ENCODE assay signal across 16 cellular contexts in the genomic region with DNA sequence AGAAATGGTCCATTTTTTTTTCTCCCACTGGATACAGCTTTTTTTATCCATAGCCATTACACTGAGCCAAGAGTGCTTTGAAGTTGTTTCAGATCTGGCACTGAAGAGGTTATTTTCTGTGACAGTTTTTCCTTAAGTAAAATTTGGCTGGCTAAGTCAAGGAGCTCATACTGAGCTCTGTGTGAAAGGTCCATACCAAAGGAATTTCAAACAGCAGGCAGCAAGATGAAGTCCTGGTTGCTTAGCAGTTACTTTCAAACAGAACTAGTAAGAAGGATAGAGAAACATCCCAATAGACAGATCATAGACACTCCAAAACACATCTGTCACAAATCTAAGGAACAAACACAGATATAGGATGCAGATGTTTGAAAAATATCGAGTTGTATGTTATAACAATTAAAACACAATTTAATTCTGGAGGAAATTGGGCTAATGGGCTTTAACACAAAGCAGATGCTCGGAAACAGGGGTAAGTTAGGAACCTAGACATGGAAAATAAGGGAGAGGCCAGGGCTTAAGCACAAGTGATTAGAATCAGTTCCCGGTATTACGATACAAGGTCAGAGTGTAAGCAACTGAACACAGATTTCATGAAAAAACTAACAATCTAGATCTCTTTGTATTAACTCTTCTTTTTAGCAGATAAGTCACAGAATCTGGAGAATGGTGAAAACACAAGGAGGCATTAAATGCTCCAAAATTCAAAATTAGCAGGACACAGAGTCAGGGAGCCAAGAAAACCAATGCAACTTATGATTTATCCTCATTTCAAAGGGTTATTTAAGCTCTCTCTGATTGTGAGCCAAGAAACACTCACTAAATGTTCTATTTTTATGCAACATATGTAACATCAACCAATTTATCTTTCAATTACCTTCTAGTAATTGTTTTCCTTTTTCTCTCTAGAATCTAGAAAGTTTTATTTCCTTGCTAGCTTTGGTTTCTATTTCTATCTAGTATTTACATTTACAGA.
DNase-seq lines count a peak whose midpoint lies in the region; ATAC-seq, FAIRE-seq and TF ChIP-seq lines count a peak whose summit lies in the region.
"Had no signal": no experiment of that assay in that cellular context is flagged by ENCODE, and none has a peak within 500 bp of the region (broad histone marks: within the 10 kb centered on the region; RNA-seq: fewer than 3 reads in every experiment).

No MANE protein-coding gene starts in this region.

- ATAC-seq in GM18907 (IDR thresholded peaks at IDR 0.05; ENCODE audit: unreplicated experiment): no peak
- ATAC-seq: left cardiac atrium had no signal

- H3K4me2 ChIP-seq in SU-DHL-6 (ENCODE audit: low read depth, low read length, poor library complexity, severe bottlenecking) (no peak overlapping the region), osteoblast (ENCODE audit: insufficient read depth, low read length) (no peak overlapping the region)

- no peaks in the 10 kb centered on the region for H3K27me3 ChIP-seq in H7 (ENCODE audit: control insufficient read depth, insufficient read depth, low read length)
- H3K27me3 ChIP-seq in SU-DHL-6 (ENCODE audit: low read length): no peaks in the 10 kb centered on the region
- no peaks in the 10 kb centered on the region for H3K27me3 ChIP-seq in osteoblast (ENCODE audit: insufficient read depth, low read length)
- no peaks in the 10 kb centered on the region for H3K27me3 ChIP-seq in uterus
- H3K27me3 ChIP-seq: testis had no signal

- H2AFZ ChIP-seq in SU-DHL-6 (ENCODE audit: low read depth, low read length, severe bottlenecking) (peak overlapping the region; percentile 10), osteoblast (ENCODE audit: low read length) (peak overlapping the region; percentile 70)

- H3K4me3 ChIP-seq in H7 (ENCODE audit: insufficient read depth, low read depth, low read length): no peak overlapping the region
- no peak overlapping the region for H3K4me3 ChIP-seq in SU-DHL-6 (ENCODE audit: insufficient read depth, low read length, poor library complexity, severe bottlenecking)
- H3K4me3 ChIP-seq in osteoblast (ENCODE audit: insufficient read depth, low read length): no peak overlapping the region
- H3K4me3 ChIP-seq in uterus: no peak overlapping the region
- H3K4me3 ChIP-seq: testis had no signal

- no peaks in the 10 kb centered on the region for H3K36me3 ChIP-seq in H7 (replicated peaks; ENCODE audit: control insufficient read depth, insufficient read depth, low read length)
- no peaks in the 10 kb centered on the region for H3K36me3 ChIP-seq in SU-DHL-6 (ENCODE audit: low read length)
- H3K36me3 ChIP-seq in osteoblast (ENCODE audit: insufficient read depth, low read length): no peaks in the 10 kb centered on the region
- H3K36me3 ChIP-seq in uterus: no peaks in the 10 kb centered on the region
- H3K36me3 ChIP-seq: WERI-Rb-1 had no signal

- TF ChIP-seq POLR2A in uterus (IDR thresholded peaks at IDR 0.05): no peak

- no peaks in the 10 kb centered on the region for H3K79me2 ChIP-seq in SU-DHL-6 (ENCODE audit: insufficient read depth, low read length)
- no peaks in the 10 kb centered on the region for H3K79me2 ChIP-seq in osteoblast (ENCODE audit: insufficient read depth, low read length)

- H3K9ac ChIP-seq in SU-DHL-6 (ENCODE audit: low read length): no peak overlapping the region

- H3K27ac ChIP-seq in SU-DHL-6 (ENCODE audit: low read depth, low read length) (no peak overlapping the region), osteoblast (ENCODE audit: low read depth, low read length) (peak overlapping the region; percentile 16), uterus (no peak overlapping the region)
- H3K27ac ChIP-seq: C4-2B, testis, WERI-Rb-1 had no signal

- no peaks in the 10 kb centered on the region for H3K9me3 ChIP-seq in SU-DHL-6 (ENCODE audit: insufficient read depth, low read length)
- no peaks in the 10 kb centered on the region for H3K9me3 ChIP-seq in osteoblast (ENCODE audit: low read depth, low read length)
- no peaks in the 10 kb centered on the region for H3K9me3 ChIP-seq in uterus
- H3K9me3 ChIP-seq: testis had no signal

- H3K9me2 ChIP-seq in SU-DHL-6 (replicated peaks; ENCODE audit: insufficient read depth, low read length): no peaks in the 10 kb centered on the region

- no peaks in the 10 kb centered on the region for H4K20me1 ChIP-seq in SU-DHL-6 (ENCODE audit: low read depth, low read length)
- H4K20me1 ChIP-seq in osteoblast (ENCODE audit: insufficient read depth, low read length): no peaks in the 10 kb centered on the region

- intact Hi-C loops in uterus (cut with DNase I; ENCODE audit: low total_unique reads): no loop called here

- no peak for TF ChIP-seq CTCF in SU-DHL-6 (IDR thresholded peaks at IDR 0.05; ENCODE audit: insufficient read depth, low read length, poor library complexity, severe bottlenecking)
- TF ChIP-seq CTCF in osteoblast (IDR thresholded peaks at IDR 0.05; ENCODE audit: extremely low read depth, low read depth, low read length): no peak
- no peak for TF ChIP-seq CTCF in uterus (IDR thresholded peaks at IDR 0.05)

- no peaks in the 10 kb centered on the region for H3F3A ChIP-seq in SU-DHL-6 (ENCODE audit: insufficient read depth)

- peak; percentile 1 for DNase-seq in H7
- DNase-seq in fibroblast of peridontal ligament (ENCODE audit: extremely low read depth): peak; percentile 75
- no peak for DNase-seq in osteoblast (ENCODE audit: insufficient read length, low spot score, missing footprints)
- no peak for DNase-seq in RCC 7860 (ENCODE audit: low spot score)
- no peak for DNase-seq in uterus
- DNase-seq: activated naive CD4-positive, alpha-beta T cell; cerebellar nuclear complex; head of caudate nucleus; HFFc6; left cardiac atrium; testis; WERI-Rb-1 had no signal

- peaks cover 14% of the 10 kb centered on the region for H3K4me1 ChIP-seq in osteoblast (ENCODE audit: insufficient read depth, low read length)
- H3K4me1 ChIP-seq in uterus: no peaks in the 10 kb centered on the region
- H3K4me1 ChIP-seq: testis had no signal

- no peak for FAIRE-seq in RCC 7860 (lab: Jason Lieb, UNC)
- FAIRE-seq: endothelial cell of umbilical vein had no signal

Comparison
In these comparisons a context has a peak if more than half of its experiments do, and no peak if none do; other contexts are left out.
1. DNase-seq: peak in H7 (single experiment) and fibroblast of peridontal ligament (single experiment); none in osteoblast (single experiment), RCC 7860 (single experiment) and uterus (0 of 2).